ENCODE assay signal across 1 cellular context in the genomic region with DNA sequence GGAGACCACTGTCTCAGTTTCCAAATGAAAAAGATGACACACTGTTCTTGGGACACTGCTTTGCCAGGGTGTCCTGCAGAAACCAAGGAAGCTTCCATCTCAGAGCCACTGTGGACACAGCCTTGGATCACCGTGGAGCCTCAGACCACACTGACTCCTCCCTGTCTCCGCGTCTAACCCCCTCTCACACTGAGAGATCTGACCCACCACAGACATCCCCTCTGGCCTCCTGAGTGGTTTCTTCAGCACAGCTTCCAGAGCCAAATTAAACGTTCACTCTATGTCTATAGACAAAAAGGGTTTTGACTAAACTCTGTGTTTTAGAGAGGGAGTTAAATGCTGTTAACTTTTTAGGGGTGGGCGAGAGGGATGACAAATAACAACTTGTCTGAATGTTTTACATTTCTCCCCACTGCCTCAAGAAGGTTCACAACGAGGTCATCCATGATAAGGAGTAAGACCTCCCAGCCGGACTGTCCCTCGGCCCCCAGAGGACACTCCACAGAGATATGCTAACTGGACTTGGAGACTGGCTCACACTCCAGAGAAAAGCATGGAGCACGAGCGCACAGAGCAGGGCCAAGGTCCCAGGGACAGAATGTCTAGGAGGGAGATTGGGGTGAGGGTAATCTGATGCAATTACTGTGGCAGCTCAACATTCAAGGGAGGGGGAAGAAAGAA.
A peak's percentile ranks its signal among the peaks of the same experiment; 100 is the strongest.
TF ChIP-seq lines count a peak whose summit lies in the region.

No MANE protein-coding gene starts in this region.

TF ChIP-seq in K562, 482 proteins besides CTCF, POLR2A, EP300 and RAD21 (continued from another document):
- TF ChIP-seq, protein P1, sequence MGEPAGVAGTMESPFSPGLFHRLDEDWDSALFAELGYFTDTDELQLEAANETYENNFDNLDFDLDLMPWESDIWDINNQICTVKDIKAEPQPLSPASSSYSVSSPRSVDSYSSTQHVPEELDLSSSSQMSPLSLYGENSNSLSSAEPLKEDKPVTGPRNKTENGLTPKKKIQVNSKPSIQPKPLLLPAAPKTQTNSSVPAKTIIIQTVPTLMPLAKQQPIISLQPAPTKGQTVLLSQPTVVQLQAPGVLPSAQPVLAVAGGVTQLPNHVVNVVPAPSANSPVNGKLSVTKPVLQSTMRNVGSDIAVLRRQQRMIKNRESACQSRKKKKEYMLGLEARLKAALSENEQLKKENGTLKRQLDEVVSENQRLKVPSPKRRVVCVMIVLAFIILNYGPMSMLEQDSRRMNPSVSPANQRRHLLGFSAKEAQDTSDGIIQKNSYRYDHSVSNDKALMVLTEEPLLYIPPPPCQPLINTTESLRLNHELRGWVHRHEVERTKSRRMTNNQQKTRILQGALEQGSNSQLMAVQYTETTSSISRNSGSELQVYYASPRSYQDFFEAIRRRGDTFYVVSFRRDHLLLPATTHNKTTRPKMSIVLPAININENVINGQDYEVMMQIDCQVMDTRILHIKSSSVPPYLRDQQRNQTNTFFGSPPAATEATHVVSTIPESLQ (CRISPR knock-in tag; IDR thresholded peaks at IDR 0.05): no peak
- TF ChIP-seq HDAC2 (IDR thresholded peaks at IDR 0.05) (no peak), FOXP1 (CRISPR knock-in tag; IDR thresholded peaks at IDR 0.05) (no peak), CEBPG (CRISPR knock-in tag; IDR thresholded peaks at IDR 0.05) (peak; percentile 50; the same call in 1 of the 2 replicates), CEBPG (tag; conservative IDR thresholded peaks at IDR 0.05 in 1 of 2, IDR thresholded peaks at IDR 0.05 in 1 of 2) (peak in 1 of 2 experiments; percentile 23; a peak in 1 of 4 replicates), ZNF586 (CRISPR knock-in tag; conservative IDR thresholded peaks at IDR 0.05) (no peak), SMC3 (conservative IDR thresholded peaks at IDR 0.05; ENCODE audit: insufficient read depth, low read depth, low read length) (no peak), WHSC1 (IDR thresholded peaks at IDR 0.05; ENCODE audit: low read length) (no peak), KLF10 (CRISPR knock-in tag; IDR thresholded peaks at IDR 0.05) (no peak)
- TF ChIP-seq, protein P2, sequence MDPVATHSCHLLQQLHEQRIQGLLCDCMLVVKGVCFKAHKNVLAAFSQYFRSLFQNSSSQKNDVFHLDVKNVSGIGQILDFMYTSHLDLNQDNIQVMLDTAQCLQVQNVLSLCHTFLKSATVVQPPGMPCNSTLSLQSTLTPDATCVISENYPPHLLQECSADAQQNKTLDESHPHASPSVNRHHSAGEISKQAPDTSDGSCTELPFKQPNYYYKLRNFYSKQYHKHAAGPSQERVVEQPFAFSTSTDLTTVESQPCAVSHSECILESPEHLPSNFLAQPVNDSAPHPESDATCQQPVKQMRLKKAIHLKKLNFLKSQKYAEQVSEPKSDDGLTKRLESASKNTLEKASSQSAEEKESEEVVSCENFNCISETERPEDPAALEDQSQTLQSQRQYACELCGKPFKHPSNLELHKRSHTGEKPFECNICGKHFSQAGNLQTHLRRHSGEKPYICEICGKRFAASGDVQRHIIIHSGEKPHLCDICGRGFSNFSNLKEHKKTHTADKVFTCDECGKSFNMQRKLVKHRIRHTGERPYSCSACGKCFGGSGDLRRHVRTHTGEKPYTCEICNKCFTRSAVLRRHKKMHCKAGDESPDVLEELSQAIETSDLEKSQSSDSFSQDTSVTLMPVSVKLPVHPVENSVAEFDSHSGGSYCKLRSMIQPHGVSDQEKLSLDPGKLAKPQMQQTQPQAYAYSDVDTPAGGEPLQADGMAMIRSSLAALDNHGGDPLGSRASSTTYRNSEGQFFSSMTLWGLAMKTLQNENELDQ (CRISPR knock-in tag; IDR thresholded peaks at IDR 0.05; ENCODE audit: borderline replicate concordance): no peak
- TF ChIP-seq, protein P3, sequence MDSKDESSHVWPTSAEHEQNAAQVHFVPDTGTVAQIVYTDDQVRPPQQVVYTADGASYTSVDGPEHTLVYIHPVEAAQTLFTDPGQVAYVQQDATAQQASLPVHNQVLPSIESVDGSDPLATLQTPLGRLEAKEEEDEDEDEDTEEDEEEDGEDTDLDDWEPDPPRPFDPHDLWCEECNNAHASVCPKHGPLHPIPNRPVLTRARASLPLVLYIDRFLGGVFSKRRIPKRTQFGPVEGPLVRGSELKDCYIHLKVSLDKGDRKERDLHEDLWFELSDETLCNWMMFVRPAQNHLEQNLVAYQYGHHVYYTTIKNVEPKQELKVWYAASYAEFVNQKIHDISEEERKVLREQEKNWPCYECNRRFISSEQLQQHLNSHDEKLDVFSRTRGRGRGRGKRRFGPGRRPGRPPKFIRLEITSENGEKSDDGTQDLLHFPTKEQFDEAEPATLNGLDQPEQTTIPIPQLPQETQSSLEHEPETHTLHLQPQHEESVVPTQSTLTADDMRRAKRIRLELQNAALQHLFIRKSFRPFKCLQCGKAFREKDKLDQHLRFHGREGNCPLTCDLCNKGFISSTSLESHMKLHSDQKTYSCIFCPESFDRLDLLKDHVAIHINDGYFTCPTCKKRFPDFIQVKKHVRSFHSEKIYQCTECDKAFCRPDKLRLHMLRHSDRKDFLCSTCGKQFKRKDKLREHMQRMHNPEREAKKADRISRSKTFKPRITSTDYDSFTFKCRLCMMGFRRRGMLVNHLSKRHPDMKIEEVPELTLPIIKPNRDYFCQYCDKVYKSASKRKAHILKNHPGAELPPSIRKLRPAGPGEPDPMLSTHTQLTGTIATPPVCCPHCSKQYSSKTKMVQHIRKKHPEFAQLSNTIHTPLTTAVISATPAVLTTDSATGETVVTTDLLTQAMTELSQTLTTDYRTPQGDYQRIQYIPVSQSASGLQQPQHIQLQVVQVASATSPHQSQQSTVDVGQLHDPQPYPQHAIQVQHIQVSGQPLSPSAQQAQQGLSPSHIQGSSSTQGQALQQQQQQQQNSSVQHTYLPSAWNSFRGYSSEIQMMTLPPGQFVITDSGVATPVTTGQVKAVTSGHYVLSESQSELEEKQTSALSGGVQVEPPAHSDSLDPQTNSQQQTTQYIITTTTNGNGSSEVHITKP (IDR thresholded peaks at IDR 0.05; ENCODE audit: partially characterized antibody): peak; percentile 21
